1 cellular context compared by ENCODE assay signal in genomic region chr6:119312875-119313338, GRCh38.
TF ChIP-seq lines count a peak whose summit lies in the region.

No MANE protein-coding gene starts in this region.

TF ChIP-seq in K562, 482 proteins besides CTCF, POLR2A, EP300 and RAD21 (continued from another document and continues in another):
- peak; percentile 92 for TF ChIP-seq ZNF592 (IDR thresholded peaks at IDR 0.05)
- 0 out of 2 replicates have a peak, but pooled peaks have one; percentile 8 for TF ChIP-seq LCOR (CRISPR knock-in tag; IDR thresholded peaks at IDR 0.05)
- TF ChIP-seq CBX2 (IDR thresholded peaks at IDR 0.05; ENCODE audit: insufficient read depth, low read length, poor library complexity, severe bottlenecking) = no peak
- no peak for TF ChIP-seq ZNF407 (IDR thresholded peaks at IDR 0.05; ENCODE audit: low read depth)
- no peak for TF ChIP-seq HMG20B (CRISPR knock-in tag; IDR thresholded peaks at IDR 0.05)
- no peak for TF ChIP-seq ZNF12 (CRISPR knock-in tag; IDR thresholded peaks at IDR 0.05)
- TF ChIP-seq ZNF143 (CRISPR knock-in tag; IDR thresholded peaks at IDR 0.05) = no peak
- TF ChIP-seq CUX1 (CRISPR knock-in tag; IDR thresholded peaks at IDR 0.05) = peak; percentile 70; the same call in 1 of the 2 replicates
- TF ChIP-seq HNRNPH1 (optimal IDR thresholded peaks at IDR 0.05; ENCODE audit: low read depth, low read length) = no peak
- TF ChIP-seq RBM34 (IDR thresholded peaks at IDR 0.05; ENCODE audit: borderline replicate concordance, insufficient read depth, low read length) = no peak
- TF ChIP-seq, protein P1, sequence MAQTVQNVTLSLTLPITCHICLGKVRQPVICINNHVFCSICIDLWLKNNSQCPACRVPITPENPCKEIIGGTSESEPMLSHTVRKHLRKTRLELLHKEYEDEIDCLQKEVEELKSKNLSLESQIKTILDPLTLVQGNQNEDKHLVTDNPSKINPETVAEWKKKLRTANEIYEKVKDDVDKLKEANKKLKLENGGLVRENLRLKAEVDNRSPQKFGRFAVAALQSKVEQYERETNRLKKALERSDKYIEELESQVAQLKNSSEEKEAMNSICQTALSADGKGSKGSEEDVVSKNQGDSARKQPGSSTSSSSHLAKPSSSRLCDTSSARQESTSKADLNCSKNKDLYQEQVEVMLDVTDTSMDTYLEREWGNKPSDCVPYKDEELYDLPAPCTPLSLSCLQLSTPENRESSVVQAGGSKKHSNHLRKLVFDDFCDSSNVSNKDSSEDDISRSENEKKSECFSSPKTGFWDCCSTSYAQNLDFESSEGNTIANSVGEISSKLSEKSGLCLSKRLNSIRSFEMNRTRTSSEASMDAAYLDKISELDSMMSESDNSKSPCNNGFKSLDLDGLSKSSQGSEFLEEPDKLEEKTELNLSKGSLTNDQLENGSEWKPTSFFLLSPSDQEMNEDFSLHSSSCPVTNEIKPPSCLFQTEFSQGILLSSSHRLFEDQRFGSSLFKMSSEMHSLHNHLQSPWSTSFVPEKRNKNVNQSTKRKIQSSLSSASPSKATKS (CRISPR knock-in tag; IDR thresholded peaks at IDR 0.05) = no peak
- no peak for TF ChIP-seq RBBP5 (IDR thresholded peaks at IDR 0.05; ENCODE audit: borderline replicate concordance, insufficient read depth, low read length, poor library complexity, severe bottlenecking)
- TF ChIP-seq NFYB (IDR thresholded peaks at IDR 0.05; ENCODE audit: extremely low read depth, insufficient read length) = no peak
- TF ChIP-seq MCM5 (IDR thresholded peaks at IDR 0.05; ENCODE audit: low read depth) = no peak
- TF ChIP-seq, protein P2, sequence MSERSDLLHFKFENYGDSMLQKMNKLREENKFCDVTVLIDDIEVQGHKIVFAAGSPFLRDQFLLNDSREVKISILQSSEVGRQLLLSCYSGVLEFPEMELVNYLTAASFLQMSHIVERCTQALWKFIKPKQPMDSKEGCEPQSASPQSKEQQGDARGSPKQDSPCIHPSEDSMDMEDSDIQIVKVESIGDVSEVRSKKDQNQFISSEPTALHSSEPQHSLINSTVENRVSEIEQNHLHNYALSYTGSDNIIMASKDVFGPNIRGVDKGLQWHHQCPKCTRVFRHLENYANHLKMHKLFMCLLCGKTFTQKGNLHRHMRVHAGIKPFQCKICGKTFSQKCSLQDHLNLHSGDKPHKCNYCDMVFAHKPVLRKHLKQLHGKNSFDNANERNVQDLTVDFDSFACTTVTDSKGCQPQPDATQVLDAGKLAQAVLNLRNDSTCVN (CRISPR knock-in tag; IDR thresholded peaks at IDR 0.05) = no peak
- TF ChIP-seq, protein P3, sequence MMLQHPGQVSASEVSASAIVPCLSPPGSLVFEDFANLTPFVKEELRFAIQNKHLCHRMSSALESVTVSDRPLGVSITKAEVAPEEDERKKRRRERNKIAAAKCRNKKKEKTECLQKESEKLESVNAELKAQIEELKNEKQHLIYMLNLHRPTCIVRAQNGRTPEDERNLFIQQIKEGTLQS (IDR thresholded peaks at IDR 0.05) = no peak
- TF ChIP-seq, protein P3 (CRISPR knock-in tag; conservative IDR thresholded peaks at IDR 0.05) = no peak
- peak; percentile 76 for TF ChIP-seq CXXC5 (CRISPR knock-in tag; IDR thresholded peaks at IDR 0.05)
- no peak for TF ChIP-seq ZC3H8 (IDR thresholded peaks at IDR 0.05)
- no peak for TF ChIP-seq THRB (CRISPR knock-in tag; conservative IDR thresholded peaks at IDR 0.05)
- TF ChIP-seq GABPB1 (CRISPR knock-in tag; IDR thresholded peaks at IDR 0.05) = no peak
- 0 out of 4 replicates have a peak, but pooled peaks of 1 of the 2 experiments have one; percentile 61 for TF ChIP-seq ETV6 (IDR thresholded peaks at IDR 0.05; ENCODE audit: borderline replicate concordance in 1 of 2, low read depth in 2 of 2, low read length in 1 of 2)
- no peak for TF ChIP-seq ETV6 (CRISPR knock-in tag; IDR thresholded peaks at IDR 0.05; ENCODE audit: borderline replicate concordance)
- TF ChIP-seq, protein P4, sequence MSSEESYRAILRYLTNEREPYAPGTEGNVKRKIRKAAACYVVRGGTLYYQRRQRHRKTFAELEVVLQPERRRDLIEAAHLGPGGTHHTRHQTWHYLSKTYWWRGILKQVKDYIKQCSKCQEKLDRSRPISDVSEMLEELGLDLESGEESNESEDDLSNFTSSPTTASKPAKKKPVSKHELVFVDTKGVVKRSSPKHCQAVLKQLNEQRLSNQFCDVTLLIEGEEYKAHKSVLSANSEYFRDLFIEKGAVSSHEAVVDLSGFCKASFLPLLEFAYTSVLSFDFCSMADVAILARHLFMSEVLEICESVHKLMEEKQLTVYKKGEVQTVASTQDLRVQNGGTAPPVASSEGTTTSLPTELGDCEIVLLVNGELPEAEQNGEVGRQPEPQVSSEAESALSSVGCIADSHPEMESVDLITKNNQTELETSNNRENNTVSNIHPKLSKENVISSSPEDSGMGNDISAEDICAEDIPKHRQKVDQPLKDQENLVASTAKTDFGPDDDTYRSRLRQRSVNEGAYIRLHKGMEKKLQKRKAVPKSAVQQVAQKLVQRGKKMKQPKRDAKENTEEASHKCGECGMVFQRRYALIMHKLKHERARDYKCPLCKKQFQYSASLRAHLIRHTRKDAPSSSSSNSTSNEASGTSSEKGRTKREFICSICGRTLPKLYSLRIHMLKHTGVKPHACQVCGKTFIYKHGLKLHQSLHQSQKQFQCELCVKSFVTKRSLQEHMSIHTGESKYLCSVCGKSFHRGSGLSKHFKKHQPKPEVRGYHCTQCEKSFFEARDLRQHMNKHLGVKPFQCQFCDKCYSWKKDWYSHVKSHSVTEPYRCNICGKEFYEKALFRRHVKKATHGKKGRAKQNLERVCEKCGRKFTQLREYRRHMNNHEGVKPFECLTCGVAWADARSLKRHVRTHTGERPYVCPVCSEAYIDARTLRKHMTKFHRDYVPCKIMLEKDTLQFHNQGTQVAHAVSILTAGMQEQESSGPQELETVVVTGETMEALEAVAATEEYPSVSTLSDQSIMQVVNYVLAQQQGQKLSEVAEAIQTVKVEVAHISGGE (CRISPR knock-in tag; IDR thresholded peaks at IDR 0.05) = 0 out of 6 replicates have a peak, but pooled peaks of 1 of the 3 experiments have one; percentile 20
